9 cellular contexts compared by ENCODE assay signal in genomic region chr20:31543966-31544598, GRCh38. TPM values are rescaled to one million over a fixed set of nuclear protein-coding genes. Genes with fewer than 3 reads are reported as not detected.
A peak's percentile ranks its signal among the peaks of the same experiment; 100 is the strongest.
DNase-seq lines count a peak whose midpoint lies in the region; ATAC-seq, FAIRE-seq and TF ChIP-seq lines count a peak whose summit lies in the region.
"Had no signal": no experiment of that assay in that cellular context is flagged by ENCODE, and none has a peak within 500 bp of the region (broad histone marks: within the 10 kb centered on the region; RNA-seq: fewer than 3 reads in every experiment).

No MANE protein-coding gene starts in this region.

- H3K27me3 ChIP-seq in foreskin keratinocyte (no peaks in the 10 kb centered on the region), skeletal muscle tissue (ENCODE audit: control insufficient read depth in 3 of 3, insufficient read depth in 3 of 3, low read length in 3 of 3) (no peaks in the 10 kb centered on the region), small intestine (ENCODE audit: control insufficient read depth in 2 of 2, insufficient read depth in 2 of 2, low read length in 2 of 2) (no peaks in the 10 kb centered on the region)

- FAIRE-seq in small intestine (lab: Jason Lieb, UNC): no peak

- H3K4me3 ChIP-seq in skeletal muscle tissue (ENCODE audit: low read length in 3 of 3): no peak overlapping the region
- H3K4me3 ChIP-seq in small intestine (ENCODE audit: low read depth in 1 of 2, low read length in 2 of 2): no peak overlapping the region

- POLR2A ChIA-PET in activated CD4-positive, alpha-beta memory T cell treated with anti-CD3 and anti-CD28 coated beads, Interleukin-2, amount 10 ng/mL, durations not matched to agents 7 days and 5 days (lab: Charles Lee): interaction anchor here (1.1 to 1.5 kb wide), 2 partner anchors 20 to 28 kb away, joined by 3 to 5 read pairs; no protein-coding TSS in a partner anchor

- H3K9me3 ChIP-seq in skeletal muscle tissue (ENCODE audit: control insufficient read depth in 3 of 3, low read length in 3 of 3) (no peaks in the 10 kb centered on the region), small intestine (ENCODE audit: control insufficient read depth, low read depth) (no peaks in the 10 kb centered on the region)

- peaks cover 60% of the 10 kb centered on the region for H3K36me3 Mint-ChIP-seq in activated CD4-positive, alpha-beta memory T cell treated with anti-CD3 and anti-CD28 coated beads, Interleukin-2, amount 10 ng/mL, durations not matched to agents 7 days and 5 days (ENCODE audit: low read depth)

- H3K9me3 Mint-ChIP-seq in activated CD4-positive, alpha-beta memory T cell treated with anti-CD3 and anti-CD28 coated beads, Interleukin-2, amount 10 ng/mL, durations not matched to agents 7 days and 5 days: no peaks in the 10 kb centered on the region

- ATAC-seq in foreskin keratinocyte: peak; percentile 66

- no peak overlapping the region for H3K9ac ChIP-seq in skeletal muscle tissue (ENCODE audit: low read depth in 1 of 3, low read length in 3 of 3)

- no peak overlapping the region for H3K4me3 Mint-ChIP-seq in activated CD4-positive, alpha-beta memory T cell treated with anti-CD3 and anti-CD28 coated beads, Interleukin-2, amount 10 ng/mL, durations not matched to agents 7 days and 5 days

- H3K27ac ChIP-seq in foreskin keratinocyte: peak overlapping the region; percentile 3
- H3K27ac ChIP-seq in skeletal muscle tissue (ENCODE audit: low read depth, low read length): peak overlapping the region; percentile 57
- H3K27ac ChIP-seq in small intestine (ENCODE audit: low read depth in 1 of 2, low read length in 1 of 2): peak overlapping the region in 1 of 2 donors; percentile 6

- CTCF ChIA-PET in activated CD4-positive, alpha-beta memory T cell treated with anti-CD3 and anti-CD28 coated beads, Interleukin-2, amount 10 ng/mL, durations not matched to agents 7 days and 5 days (lab: Charles Lee): interaction anchor here (14.4 kb wide), 1 partner anchor 16 kb away, joined by 103 read pairs; no protein-coding TSS in a partner anchor

- peaks cover 60% of the 10 kb centered on the region for H3K4me1 Mint-ChIP-seq in activated CD4-positive, alpha-beta memory T cell treated with anti-CD3 and anti-CD28 coated beads, Interleukin-2, amount 10 ng/mL, durations not matched to agents 7 days and 5 days

- H3K4me1 ChIP-seq in foreskin keratinocyte: peaks cover 10% of the 10 kb centered on the region
- peaks cover 11 to 27% (median 21%) of the 10 kb centered on the region in 3 donors for H3K4me1 ChIP-seq in skeletal muscle tissue (ENCODE audit: control insufficient read depth in 3 of 3, insufficient read depth in 3 of 3, low read length in 3 of 3)
- no peaks in the 10 kb centered on the region for H3K4me1 ChIP-seq in small intestine (ENCODE audit: control insufficient read depth in 2 of 2, insufficient read depth in 1 of 2, low read depth in 1 of 2, low read length in 1 of 2)

- no peak for TF ChIP-seq CTCF in foreskin keratinocyte (conservative IDR thresholded peaks at IDR 0.05)

- peak overlapping the region; percentile 55 for H3K27ac Mint-ChIP-seq in activated CD4-positive, alpha-beta memory T cell treated with anti-CD3 and anti-CD28 coated beads, Interleukin-2, amount 10 ng/mL, durations not matched to agents 7 days and 5 days

- H3K36me3 ChIP-seq in skeletal muscle tissue (ENCODE audit: control insufficient read depth in 3 of 3, insufficient read depth in 3 of 3, low read length in 3 of 3): peaks cover 23 to 38% (median 29%) of the 10 kb centered on the region in 3 donors
- peaks cover 8 to 15% of the 10 kb centered on the region in 2 donors for H3K36me3 ChIP-seq in small intestine (ENCODE audit: control insufficient read depth in 2 of 2, insufficient read depth in 2 of 2, low read length in 2 of 2)

- H3K27me3 Mint-ChIP-seq in activated CD4-positive, alpha-beta memory T cell treated with anti-CD3 and anti-CD28 coated beads, Interleukin-2, amount 10 ng/mL, durations not matched to agents 7 days and 5 days: no peaks in the 10 kb centered on the region

- DNase-seq in H4 (ENCODE audit: low spot score) (peak; percentile 60), foreskin keratinocyte (peak in 1 of 2 donors; percentile 72), cerebellar nuclear complex (lab: John Stamatoyannopoulos, UW) (no peak), NCI-H2227 (lab: John Stamatoyannopoulos, UW; ENCODE audit: unreplicated experiment) (no peak), small intestine (no peak), HuH-7.5 (ENCODE audit: low spot score) (no peak)
- DNase-seq in activated CD4-positive, alpha-beta memory T cell treated with anti-CD3 and anti-CD28 coated beads, Interleukin-2, amount 10 ng/mL, durations not matched to agents 7 days and 5 days: no peak
- DNase-seq: NCI-H146 had no signal

- WGBS in small intestine, 3 donors: 65 to 100% (median 79%) methylated on average over 1 of the region's 1 CpG

RNA-seq across cellular contexts. Expression of gene HM13, which starts 29.8 kb away (rescaled TPM):
- 72.4 and 109 TPM in 2 replicates for total RNA-seq in H4 (2014; rRNA removed; shearing (Covaris generic))
- 100 to 1,000 TPM; 162 to 165 TPM for total RNA-seq in activated CD4-positive, alpha-beta memory T cell treated with anti-CD3 and anti-CD28 coated beads, Interleukin-2, amount 10 ng/mL, durations not matched to agents 7 days and 5 days
- 105 and 125 TPM in 2 replicates for total RNA-seq in foreskin keratinocyte
- polyA plus RNA-seq in foreskin keratinocyte: 132 and 150 TPM in 2 replicates
- 30.8 TPM for total RNA-seq in skeletal muscle tissue
- 100 to 1,000 TPM in 1 of 3 donors, 10 to 100 TPM in 2; 53.9 to 202 (median 59.7) TPM for polyA plus RNA-seq in small intestine
